ENCODE assay signal across 8 cellular contexts in genomic region chr4:15779336-15779735, GRCh38. TPM values are rescaled to one million over a fixed set of nuclear protein-coding genes. Genes with fewer than 3 reads are reported as not detected.
DNase-seq lines count a peak whose midpoint lies in the region; ATAC-seq and TF ChIP-seq lines count a peak whose summit lies in the region.

No MANE protein-coding gene starts in this region.

- no peaks in the 10 kb centered on the region for H3K36me3 ChIP-seq in smooth muscle cell (ENCODE audit: low read depth)

- no peaks in the 10 kb centered on the region for H4K20me1 ChIP-seq in smooth muscle cell (ENCODE audit: low read depth)

- H3K4me2 ChIP-seq in smooth muscle cell: peak overlapping the region; percentile 95

- peaks cover 4% of the 10 kb centered on the region for H3K4me1 ChIP-seq in smooth muscle cell (ENCODE audit: low read depth)

- peak overlapping the region; percentile 53 for H3K4me3 ChIP-seq in smooth muscle cell

- WGBS in smooth muscle cell (ENCODE audit: low lambda C conversion rate): 5% methylated on average over 13 of the region's 13 CpGs

- DNase-seq in T-helper 1 cell: no peak
- peak; percentile 31 for DNase-seq in NCI-H69 (lab: John Stamatoyannopoulos, UW)
- DNase-seq in cerebellum (ENCODE audit: low spot score): peak; percentile 9
- peak; percentile 19 for DNase-seq in kidney glomerular epithelial cell (lab: John Stamatoyannopoulos, UW)
- peak; percentile 11 for DNase-seq in smooth muscle cell (lab: John Stamatoyannopoulos, UW; ENCODE audit: unreplicated experiment)

- peaks cover 76% of the 10 kb centered on the region for H3K27me3 ChIP-seq in smooth muscle cell (ENCODE audit: low read depth)

- H3K4me1 Mint-ChIP-seq in T-helper 1 cell treated with Interleukin-12 subunit alpha and Interleukin-12 subunit beta and Interleukin-4 antibody, amounts not matched to agents 30 μg/mL and 1 μg/mL, for 36 hours (ENCODE audit: low read depth): peaks cover 66% of the 10 kb centered on the region

- H3K9me3 Mint-ChIP-seq in T-helper 1 cell treated with Interleukin-12 subunit alpha and Interleukin-12 subunit beta and Interleukin-4 antibody, amounts not matched to agents 30 μg/mL and 1 μg/mL, for 36 hours: no peaks in the 10 kb centered on the region

- peak overlapping the region; percentile 80 for H2AFZ ChIP-seq in smooth muscle cell (ENCODE audit: low read depth)

- H3K9me3 ChIP-seq in smooth muscle cell (replicated peaks; ENCODE audit: low read depth): no peaks in the 10 kb centered on the region

- no peak overlapping the region for H3K27ac ChIP-seq in smooth muscle cell (ENCODE audit: low read depth)

- H3K27me3 Mint-ChIP-seq in T-helper 1 cell treated with Interleukin-12 subunit alpha and Interleukin-12 subunit beta and Interleukin-4 antibody, amounts not matched to agents 30 μg/mL and 1 μg/mL, for 36 hours (ENCODE audit: low read depth): no peaks in the 10 kb centered on the region

- H3F3A ChIP-seq in smooth muscle cell (ENCODE audit: low read depth): no peaks in the 10 kb centered on the region

- H3K9ac ChIP-seq in smooth muscle cell (ENCODE audit: low read depth): no peak overlapping the region

- peak overlapping the region; percentile 92 for H3K27ac Mint-ChIP-seq in T-helper 1 cell treated with Interleukin-12 subunit alpha and Interleukin-12 subunit beta and Interleukin-4 antibody, amounts not matched to agents 30 μg/mL and 1 μg/mL, for 36 hours

- no peak for ATAC-seq in HG03342 (IDR thresholded peaks at IDR 0.05; ENCODE audit: unreplicated experiment)
- ATAC-seq in GM18502 (IDR thresholded peaks at IDR 0.05; ENCODE audit: poor library complexity, unreplicated experiment): no peak

- no peak for TF ChIP-seq CTCF in smooth muscle cell (IDR thresholded peaks at IDR 0.05; ENCODE audit: borderline replicate concordance, insufficient read depth, poor library complexity, severe bottlenecking)

- no peaks in the 10 kb centered on the region for H3K79me2 ChIP-seq in smooth muscle cell (ENCODE audit: low read depth)

- peaks cover 52% of the 10 kb centered on the region for H3K36me3 Mint-ChIP-seq in T-helper 1 cell treated with Interleukin-12 subunit alpha and Interleukin-12 subunit beta and Interleukin-4 antibody, amounts not matched to agents 30 μg/mL and 1 μg/mL, for 36 hours (ENCODE audit: low read depth)

- peak overlapping the region; percentile 94 for H3K4me3 Mint-ChIP-seq in T-helper 1 cell treated with Interleukin-12 subunit alpha and Interleukin-12 subunit beta and Interleukin-4 antibody, amounts not matched to agents 30 μg/mL and 1 μg/mL, for 36 hours

RNA-seq across cellular contexts. Expression of gene CD38, which starts 1.2 kb away (rescaled TPM):
- total RNA-seq in cerebellum: 2.1 TPM
- not detected in 2 replicates for total RNA-seq in smooth muscle cell
- not detected in 2 replicates for polyA plus RNA-seq in smooth muscle cell

Comparison
In these comparisons a context has a peak if more than half of its experiments do, and no peak if none do; other contexts are left out.
1. DNase-seq: peak in NCI-H69 (single experiment), cerebellum (single experiment), kidney glomerular epithelial cell (single experiment) and smooth muscle cell (single experiment); none in T-helper 1 cell (0 of 5).